Comparison of ENCODE assay signal across 24 cellular contexts in the genomic region with DNA sequence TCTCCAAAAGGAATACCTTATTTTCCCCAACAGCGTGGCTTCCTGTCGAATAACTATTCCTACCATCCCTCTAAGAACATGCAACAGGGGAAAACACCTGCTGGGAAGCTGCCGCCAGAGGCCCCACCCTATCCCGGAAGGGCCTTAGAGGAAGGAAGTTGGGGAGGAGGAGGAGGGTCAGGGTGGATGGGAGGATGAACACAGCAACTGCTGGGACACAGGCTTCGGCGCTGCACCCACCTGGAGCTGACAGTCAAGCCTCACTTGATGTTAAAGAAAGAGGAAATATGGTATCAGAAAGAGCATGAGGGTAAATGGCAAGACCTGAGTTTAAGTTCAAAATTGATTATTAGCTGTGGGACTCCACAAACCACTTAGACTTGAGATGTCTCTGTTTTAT.
"Had no signal": no experiment of that assay in that cellular context is flagged by ENCODE, and none has a peak within 500 bp of the region (broad histone marks: within the 10 kb centered on the region; RNA-seq: fewer than 3 reads in every experiment).

No MANE protein-coding gene starts in this region.

- H3K27me3 ChIP-seq: brain microvascular endothelial cell, dorsolateral prefrontal cortex had no signal

- H3K4me3 ChIP-seq: coronary artery, dorsolateral prefrontal cortex had no signal

- DNase-seq: activated CD4-positive, alpha-beta T cell treated with anti-CD3 and anti-CD28 coated beads for 48 hours; activated CD4-positive, alpha-beta T cell treated with anti-CD3 and anti-CD28 coated beads, Interleukin-2, amount 50 U/mL, for 1 hour; activated CD4-positive, alpha-beta T cell treated with anti-CD3 and anti-CD28 coated beads, Interleukin-2, amount 50 U/mL, for 48 hours; activated CD8-positive, alpha-beta memory T cell treated with anti-CD3 and anti-CD28 coated beads for 24 hours; activated CD8-positive, alpha-beta T cell treated with anti-CD3 and anti-CD28 coated beads for 36 hours; activated effector memory CD4-positive, alpha-beta T cell treated with Interleukin-2 at 50 U/mL for 16 hours; activated gamma-delta T cell treated with Interleukin-2 at 50 U/mL for 16 hours; activated naive CD4-positive, alpha-beta T cell treated with anti-CD3 and anti-CD28 coated beads, Interleukin-2, amount 50 U/mL, for 16 hours; activated naive CD4-positive, alpha-beta T cell treated with Interleukin-2 at 50 U/mL for 16 hours; activated T-cell treated with anti-CD3 and anti-CD28 coated beads, Interleukin-2, amount 50 U/mL, for 4 hours; amniotic stem cell; anterior cingulate cortex; dorsolateral prefrontal cortex; effector memory CD4-positive, alpha-beta T cell; endodermal cell; head of caudate nucleus; T-helper 1 cell; T-helper 2 cell had no signal

- H3K36me3 ChIP-seq: brain microvascular endothelial cell had no signal

- H3K27ac ChIP-seq: brain microvascular endothelial cell, coronary artery, dorsolateral prefrontal cortex, VCaP had no signal

- ATAC-seq: activated CD8-positive, alpha-beta T cell treated with anti-CD3 and anti-CD28 coated beads for 36 hours; activated T-cell treated with anti-CD3 and anti-CD28 coated beads, Interleukin-2, amount 50 U/mL, for 4 hours; activated T-helper 17 cell treated with anti-CD3 and anti-CD28 coated beads, Interleukin-2, amount 50 U/mL, for 72 hours; esophagus mucosa; WTC11 had no signal
